ENCODE assay signal across 21 cellular contexts in genomic region chr20:34624628-34625027, GRCh38. TPM values are rescaled to one million over a fixed set of nuclear protein-coding genes. Genes with fewer than 3 reads are reported as not detected.
DNase-seq lines count a peak whose midpoint lies in the region; ATAC-seq and TF ChIP-seq lines count a peak whose summit lies in the region.
"Had no signal": no experiment of that assay in that cellular context is flagged by ENCODE, and none has a peak within 500 bp of the region (broad histone marks: within the 10 kb centered on the region; RNA-seq: fewer than 3 reads in every experiment).

No MANE protein-coding gene starts in this region.

- peak overlapping the region; percentile 18 for H3K27ac ChIP-seq in left ventricle myocardium inferior (replicated peaks)
- H3K27ac ChIP-seq in heart right ventricle = peak overlapping the region in 2 of 10 donors; percentile 23 to 33
- H3K27ac ChIP-seq: esophagus muscularis mucosa, ovary, upper lobe of left lung had no signal

- DNase-seq in left ventricle myocardium inferior (no peak), heart right ventricle (no peak), NCI-H510A (lab: John Stamatoyannopoulos, UW) (peak; percentile 40), hepatic stellate cell (ENCODE audit: low spot score) (no peak), MG63 (no peak), NCI-H1417 treated with DMSO at 0.1 percent for 48 hours (lab: John Stamatoyannopoulos, UW) (no peak)
- no peak for DNase-seq in activated T-helper 1 cell treated with anti-CD3 and anti-CD28 coated beads, Interleukin-12 subunit alpha, Interleukin-12 subunit beta, Interleukin-2, Interleukin-4 antibody, amounts not matched to agents 30 ng/mL and 10 ng/mL and 1 ng/mL, durations not matched to agents 14 hours and 24 hours and 36 hours (ENCODE audit: low spot score)
- DNase-seq: activated CD4-positive, alpha-beta T cell treated with anti-CD3 and anti-CD28 coated beads for 4 hours; activated naive CD4-positive, alpha-beta T cell treated with anti-CD3 and anti-CD28 coated beads, Interleukin-2, amount 50 U/mL, for 16 hours; activated T-cell treated with anti-CD3 and anti-CD28 coated beads, Interleukin-2, amount 50 U/mL, for 48 hours; anterior cingulate cortex; MM.1S; naive thymus-derived CD4-positive, alpha-beta T cell; NCI-H1694 treated with DMSO at 0.1 percent for 48 hours; NCI-H446; ovary; upper lobe of left lung had no signal

- TF ChIP-seq CTCF in left ventricle myocardium inferior (IDR thresholded peaks at IDR 0.05; ENCODE audit: borderline replicate concordance) (no peak), heart right ventricle (IDR thresholded peaks at IDR 0.05) (no peak)

- no peaks in the 10 kb centered on the region for H3K9me3 ChIP-seq in left ventricle myocardium inferior (replicated peaks)
- H3K9me3 ChIP-seq in heart right ventricle = no peaks in the 10 kb centered on the region
- no peaks in the 10 kb centered on the region; the same call in 1 of the 2 replicates for H3K9me3 ChIP-seq in MG63
- H3K9me3 ChIP-seq: esophagus muscularis mucosa, ovary, upper lobe of left lung had no signal

- ATAC-seq in heart right ventricle (no peak), esophagus mucosa (peak; percentile 34)
- ATAC-seq: naive thymus-derived CD4-positive, alpha-beta T cell; sciatic nerve had no signal

- H3K36me3 Mint-ChIP-seq in activated T-helper 1 cell treated with anti-CD3 and anti-CD28 coated beads, Interleukin-12 subunit alpha, Interleukin-12 subunit beta, Interleukin-2, Interleukin-4 antibody, amounts not matched to agents 30 ng/mL and 10 ng/mL and 1 ng/mL, durations not matched to agents 14 hours and 24 hours and 36 hours (ENCODE audit: low read depth) = peaks cover 25% of the 10 kb centered on the region

- H3K4me1 ChIP-seq in left ventricle myocardium inferior = peaks cover 26% of the 10 kb centered on the region
- peaks cover 0 to 26% (median 7%) of the 10 kb centered on the region in 9 donors for H3K4me1 ChIP-seq in heart right ventricle

- 87 to 88% methylated on average over 3 of the region's 3 CpGs for WGBS in heart right ventricle, 2 donors

- peaks cover 36% of the 10 kb centered on the region for H3K4me1 Mint-ChIP-seq in activated T-helper 1 cell treated with anti-CD3 and anti-CD28 coated beads, Interleukin-12 subunit alpha, Interleukin-12 subunit beta, Interleukin-2, Interleukin-4 antibody, amounts not matched to agents 30 ng/mL and 10 ng/mL and 1 ng/mL, durations not matched to agents 14 hours and 24 hours and 36 hours (ENCODE audit: low read depth)

- no peak overlapping the region for H3K27ac Mint-ChIP-seq in activated T-helper 1 cell treated with anti-CD3 and anti-CD28 coated beads, Interleukin-12 subunit alpha, Interleukin-12 subunit beta, Interleukin-2, Interleukin-4 antibody, amounts not matched to agents 30 ng/mL and 10 ng/mL and 1 ng/mL, durations not matched to agents 14 hours and 24 hours and 36 hours
- H3K27ac Mint-ChIP-seq: memory B cell; naive thymus-derived CD4-positive, alpha-beta T cell had no signal

- intact Hi-C loops in left ventricle myocardium inferior (cut with micrococcal nuclease) = loop anchor here (5.0 kb wide), 1 partner anchor 822 kb away; no protein-coding TSS in a partner anchor
- intact Hi-C loops in heart right ventricle (cut with DNase I) = no loop called here
- intact Hi-C loops in activated T-helper 1 cell treated with anti-CD3 and anti-CD28 coated beads, Interleukin-12 subunit alpha, Interleukin-12 subunit beta, Interleukin-2, Interleukin-4 antibody, amounts not matched to agents 30 ng/mL and 10 ng/mL and 1 ng/mL, durations not matched to agents 14 hours and 24 hours and 36 hours (cut with micrococcal nuclease) = loop anchor here (5.0 to 10.0 kb wide), 2 partner anchors 42 to 70 kb away; partner anchors contain the start of gene MAP1LC3A

- no peaks in the 10 kb centered on the region for H3K27me3 ChIP-seq in left ventricle myocardium inferior (ENCODE audit: low read depth)
- H3K27me3 ChIP-seq in heart right ventricle = no peaks in the 10 kb centered on the region
- no peaks in the 10 kb centered on the region for H3K27me3 ChIP-seq in MG63
- H3K27me3 ChIP-seq: esophagus muscularis mucosa, ovary, upper lobe of left lung had no signal

- peaks cover 13% of the 10 kb centered on the region for H3K36me3 ChIP-seq in left ventricle myocardium inferior
- H3K36me3 ChIP-seq in heart right ventricle = peaks cover 0 to 33% (median 0%) of the 10 kb centered on the region in 9 donors
- peaks cover 23% of the 10 kb centered on the region for H3K36me3 ChIP-seq in MG63
- H3K36me3 ChIP-seq: ovary had no signal

- H3K4me3 Mint-ChIP-seq in activated T-helper 1 cell treated with anti-CD3 and anti-CD28 coated beads, Interleukin-12 subunit alpha, Interleukin-12 subunit beta, Interleukin-2, Interleukin-4 antibody, amounts not matched to agents 30 ng/mL and 10 ng/mL and 1 ng/mL, durations not matched to agents 14 hours and 24 hours and 36 hours = no peak overlapping the region
- H3K4me3 Mint-ChIP-seq: memory B cell; naive thymus-derived CD4-positive, alpha-beta T cell had no signal

- no peak overlapping the region for H3K4me3 ChIP-seq in left ventricle myocardium inferior
- no peak overlapping the region for H3K4me3 ChIP-seq in heart right ventricle
- H3K4me3 ChIP-seq in MG63 = no peak overlapping the region
- H3K4me3 ChIP-seq: esophagus muscularis mucosa, ovary, upper lobe of left lung had no signal

- H3K9me3 Mint-ChIP-seq in activated T-helper 1 cell treated with anti-CD3 and anti-CD28 coated beads, Interleukin-12 subunit alpha, Interleukin-12 subunit beta, Interleukin-2, Interleukin-4 antibody, amounts not matched to agents 30 ng/mL and 10 ng/mL and 1 ng/mL, durations not matched to agents 14 hours and 24 hours and 36 hours = no peaks in the 10 kb centered on the region
- H3K9me3 Mint-ChIP-seq: memory B cell; naive thymus-derived CD4-positive, alpha-beta T cell had no signal

- no peaks in the 10 kb centered on the region for H3K27me3 Mint-ChIP-seq in activated T-helper 1 cell treated with anti-CD3 and anti-CD28 coated beads, Interleukin-12 subunit alpha, Interleukin-12 subunit beta, Interleukin-2, Interleukin-4 antibody, amounts not matched to agents 30 ng/mL and 10 ng/mL and 1 ng/mL, durations not matched to agents 14 hours and 24 hours and 36 hours (ENCODE audit: insufficient read depth)
- H3K27me3 Mint-ChIP-seq: memory B cell; naive thymus-derived CD4-positive, alpha-beta T cell had no signal

RNA-seq across cellular contexts. Expression of gene PIGU, which starts 52.3 kb away (rescaled TPM):
- 13.7 TPM for total RNA-seq in left ventricle myocardium inferior
- 10 to 100 TPM; 11.0 to 20.4 (median 14.1) TPM for total RNA-seq in heart right ventricle
- polyA plus RNA-seq in heart right ventricle = 10 to 100 TPM; 18.6 to 23.8 TPM
- total RNA-seq in esophagus mucosa = 15.5 TPM
- total RNA-seq in activated T-helper 1 cell treated with anti-CD3 and anti-CD28 coated beads, Interleukin-12 subunit alpha, Interleukin-12 subunit beta, Interleukin-2, Interleukin-4 antibody, amounts not matched to agents 30 ng/mL and 10 ng/mL and 1 ng/mL, durations not matched to agents 14 hours and 24 hours and 36 hours = 24.8 and 25.9 TPM in 2 replicates
- total RNA-seq in MG63 (2014; rRNA removed; shearing (Covaris generic); ENCODE audit: low replicate concordance) = 19.4 and 28.2 TPM in 2 replicates

Comparison
In these comparisons a context has a peak if more than half of its experiments do, and no peak if none do; other contexts are left out.
1. intact Hi-C loops: an anchor here in left ventricle myocardium inferior (5.0 kb wide) and activated T-helper 1 cell treated with anti-CD3 and anti-CD28 coated beads, Interleukin-12 subunit alpha, Interleukin-12 subunit beta, Interleukin-2, Interleukin-4 antibody, amounts not matched to agents 30 ng/mL and 10 ng/mL and 1 ng/mL, durations not matched to agents 14 hours and 24 hours and 36 hours (5.0 to 10.0 kb wide); none called in heart right ventricle.